8 cellular contexts compared by ENCODE assay signal in the genomic region with DNA sequence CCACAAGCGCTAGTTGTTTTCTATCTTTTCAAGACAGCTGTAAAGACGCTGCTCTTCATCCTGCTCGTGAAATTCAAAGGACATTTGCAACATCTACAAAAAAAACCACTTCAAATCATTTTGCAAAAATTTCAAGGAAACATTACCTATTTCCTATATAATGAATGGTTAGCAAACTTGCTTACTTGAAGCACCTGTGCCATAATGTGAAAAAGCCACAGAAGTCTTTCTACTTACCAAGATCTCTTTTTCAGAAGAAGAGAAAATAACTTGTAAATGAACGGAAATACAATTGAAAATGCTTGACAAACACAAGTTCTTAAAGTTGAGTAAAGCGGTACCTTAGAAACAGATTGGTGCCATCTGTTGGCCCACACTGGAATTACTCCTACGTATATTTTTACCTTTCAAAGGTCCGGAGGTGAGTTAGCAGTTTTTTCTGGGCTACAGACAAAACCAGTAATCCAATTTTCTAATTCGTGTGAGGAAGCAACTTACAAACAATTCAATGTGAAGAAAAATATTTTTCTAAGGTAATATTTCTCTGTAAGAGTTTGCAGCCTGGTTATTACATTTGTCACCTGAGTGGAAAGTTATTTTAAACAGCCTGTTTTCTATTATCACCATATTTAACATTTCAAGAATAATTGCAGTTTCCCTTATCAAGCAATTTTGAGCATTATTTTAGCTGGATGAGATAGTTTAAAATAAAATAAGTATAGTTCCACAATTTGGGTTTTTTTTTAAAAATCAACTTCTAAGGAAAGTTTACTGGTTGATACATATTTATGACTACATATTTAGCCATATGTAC. TPM values are rescaled to one million over a fixed set of nuclear protein-coding genes. Genes with fewer than 3 reads are reported as not detected.
A peak's percentile ranks its signal among the peaks of the same experiment; 100 is the strongest.
DNase-seq lines count a peak whose midpoint lies in the region; ATAC-seq, FAIRE-seq and TF ChIP-seq lines count a peak whose summit lies in the region.

Gene TLR6 (minus strand): TSS at position 294 of the 814 bp plus-strand sequence. CDS start 27,344 bp downstream, outside the sequence.

- peak; percentile 46 for ATAC-seq in HG03565 (IDR thresholded peaks at IDR 0.05; ENCODE audit: unreplicated experiment)

- DNase-seq in A172 (ENCODE audit: low spot score) (peak; percentile 82), GM13976 (ENCODE audit: low spot score) (peak; percentile 54), RCC 7860 (ENCODE audit: low spot score) (peak; percentile 60), frontal cortex (ENCODE audit: low spot score in 2 of 2) (peak in 1 of 2 donors; percentile 34), pons (ENCODE audit: low spot score) (peak; percentile 76), NCI-H128 (lab: John Stamatoyannopoulos, UW; ENCODE audit: unreplicated experiment) (no peak)
- peak; percentile 59 for DNase-seq in activated gamma-delta T cell treated with anti-CD3 and anti-CD28 coated beads, Interleukin-2, amount 50 U/mL, for 16 hours (ENCODE audit: low read depth)

- in situ Hi-C loops in GM13976 (cut with MboI; ENCODE audit: low sequenced_read_pairs, unreplicated experiment) = loop anchor here (5.0 kb wide), 1 partner anchor 94 kb away; no protein-coding TSS in a partner anchor

- FAIRE-seq in RCC 7860 (lab: Jason Lieb, UNC) (no peak), frontal cortex (lab: Jason Lieb, UNC) (peak; percentile 47)

- TF ChIP-seq CTCF in GM13976 (IDR thresholded peaks at IDR 0.05; ENCODE audit: borderline replicate concordance, control extremely low read depth, extremely low read depth, insufficient read depth, missing control alignments) = peak; percentile 54

RNA-seq across cellular contexts. Expression of gene TLR6, which starts in this region (rescaled TPM):
- total RNA-seq in A172 (2014; rRNA removed; shearing (Covaris generic)) = 8.1 and 11.0 TPM in 2 replicates
- 1.2 TPM for total RNA-seq in frontal cortex
